Comparison of ENCODE assay signal across 23 cellular contexts in the genomic region with DNA sequence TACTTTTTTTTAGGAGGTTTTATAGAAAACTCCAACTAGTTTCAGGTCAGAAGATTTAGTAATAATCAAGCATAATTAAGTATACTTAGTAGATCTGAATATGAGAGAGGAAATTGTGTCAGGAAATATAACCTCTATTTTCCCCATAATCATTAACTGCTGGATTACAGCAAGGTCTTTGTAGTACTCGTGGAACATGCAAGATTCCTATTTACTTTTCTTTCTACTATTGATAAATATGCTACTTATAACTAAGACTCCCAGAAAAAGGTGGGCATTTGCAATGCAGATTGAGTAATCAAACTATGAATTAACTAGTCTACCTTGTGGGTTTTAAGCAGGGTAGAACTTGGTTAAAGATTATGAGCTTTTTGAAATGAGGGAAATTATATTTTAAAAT.
A peak's percentile ranks its signal among the peaks of the same experiment; 100 is the strongest.
DNase-seq lines count a peak whose midpoint lies in the region; ATAC-seq, FAIRE-seq and TF ChIP-seq lines count a peak whose summit lies in the region.
"Had no signal": no experiment of that assay in that cellular context is flagged by ENCODE, and none has a peak within 500 bp of the region (broad histone marks: within the 10 kb centered on the region; RNA-seq: fewer than 3 reads in every experiment).

No MANE protein-coding gene starts in this region.

- ATAC-seq in HepG2 (no peak), right lobe of liver (peak in 3 of 4 donors; percentile 52 to 73 (median 53))
- ATAC-seq: A549, GM23338, HCT116 had no signal

- FAIRE-seq in HepG2 (lab: Jason Lieb, UNC), result no peak
- FAIRE-seq: A549, GM12891, GM18507 had no signal

- H4K20me1 ChIP-seq in HepG2 (ENCODE audit: insufficient read depth, low read length), result no peaks in the 10 kb centered on the region
- H4K20me1 ChIP-seq in smooth muscle cell (ENCODE audit: low read depth), result no peaks in the 10 kb centered on the region
- H4K20me1 ChIP-seq: BLaER1 treated with 17β-estradiol and CSF1 and Interleukin-3, amounts not matched to agents 10 nM and 100 nM had no signal

- no peak overlapping the region for H3K27ac Mint-ChIP-seq in glutamatergic neuron (ENCODE audit: unreplicated experiment)
- H3K27ac Mint-ChIP-seq: CD14-positive monocyte; CD4-positive, alpha-beta T cell; CD8-positive, alpha-beta memory T cell; H9 had no signal

- intact Hi-C loops in HepG2 (cut with micrococcal nuclease; ENCODE audit: unreplicated experiment) (no loop called here), right lobe of liver (cut with DNase I) (no loop called here)

- H3K4me3 Mint-ChIP-seq in glutamatergic neuron (ENCODE audit: unreplicated experiment), result no peak overlapping the region
- H3K4me3 Mint-ChIP-seq: CD14-positive monocyte; CD4-positive, alpha-beta T cell; CD8-positive, alpha-beta memory T cell; GM23338; H9 had no signal

- H3K27me3 Mint-ChIP-seq in glutamatergic neuron (ENCODE audit: unreplicated experiment), result no peaks in the 10 kb centered on the region
- H3K27me3 Mint-ChIP-seq: CD4-positive, alpha-beta T cell; CD8-positive, alpha-beta memory T cell had no signal

- 18% methylated on average over 1 of the region's 1 CpG for WGBS in liver
- WGBS in HepG2 (ENCODE audit: low lambda C conversion rate), result 2% methylated on average over 1 of the region's 1 CpG
- WGBS in right lobe of liver (ENCODE audit: insufficient coverage, low coverage, low lambda C conversion rate, missing lambda C conversion rate), result 29% methylated on average over 1 of the region's 1 CpG
- WGBS in smooth muscle cell (ENCODE audit: low lambda C conversion rate), result 81% methylated on average over 1 of the region's 1 CpG

- no peaks in the 10 kb centered on the region for H3K9me3 ChIP-seq in liver (ENCODE audit: control insufficient read depth in 4 of 4, low read length in 3 of 4)
- H3K9me3 ChIP-seq in HepG2 (ENCODE audit: low read length), result no peaks in the 10 kb centered on the region
- no peaks in the 10 kb centered on the region for H3K9me3 ChIP-seq in right lobe of liver
- no peaks in the 10 kb centered on the region for H3K9me3 ChIP-seq in smooth muscle cell (replicated peaks; ENCODE audit: low read depth)
- H3K9me3 ChIP-seq: A549; BE2C; BLaER1 treated with 17β-estradiol and CSF1 and Interleukin-3, amounts not matched to agents 10 nM and 100 nM had no signal

- TF ChIP-seq POLR2A in HepG2 (IDR thresholded peaks at IDR 0.05; ENCODE audit: insufficient read depth in 1 of 2, low read depth in 2 of 2, low read length in 2 of 2) (no peak), right lobe of liver (IDR thresholded peaks at IDR 0.05) (no peak)

- H3K79me2 ChIP-seq in HepG2 (ENCODE audit: insufficient read depth, low read length) (no peaks in the 10 kb centered on the region), smooth muscle cell (ENCODE audit: low read depth) (no peaks in the 10 kb centered on the region)

- H3K4me1 ChIP-seq in liver (ENCODE audit: control insufficient read depth in 4 of 4, insufficient read depth in 4 of 4, low read length in 3 of 4) (peaks cover 0 to 5% (median 0%) of the 10 kb centered on the region in 4 donors), HepG2 (ENCODE audit: insufficient read depth, low read length) (no peaks in the 10 kb centered on the region), right lobe of liver (no peaks in the 10 kb centered on the region), smooth muscle cell (ENCODE audit: low read depth) (no peaks in the 10 kb centered on the region)
- H3K4me1 ChIP-seq: A549, BE2C had no signal

- no peak for TF ChIP-seq EP300 in HepG2 (IDR thresholded peaks at IDR 0.05; ENCODE audit: low read depth in 2 of 2, low read length in 2 of 2)
- no peak for TF ChIP-seq EP300 in HepG2 (CRISPR knock-in tag; IDR thresholded peaks at IDR 0.05; ENCODE audit: borderline replicate concordance)

- TF ChIP-seq CTCF in liver (IDR thresholded peaks at IDR 0.05; ENCODE audit: low read depth, low read length, missing input control) (no peak), HepG2 (CRISPR knock-in tag; IDR thresholded peaks at IDR 0.05) (no peak), right lobe of liver (IDR thresholded peaks at IDR 0.05) (no peak), smooth muscle cell (IDR thresholded peaks at IDR 0.05; ENCODE audit: borderline replicate concordance, insufficient read depth, poor library complexity, severe bottlenecking) (no peak), glutamatergic neuron (IDR thresholded peaks at IDR 0.05; ENCODE audit: partially characterized antibody, unreplicated experiment) (no peak)

- in situ Hi-C loops in HepG2 (cut with HindIII; ENCODE audit: extremely low pct_ligation_motif_present, low pct_unique_long_range_greater_than_20kb), result no loop called here

- DNase-seq in HepG2 (ENCODE audit: low spot score) (no peak), right lobe of liver (no peak), smooth muscle cell (lab: John Stamatoyannopoulos, UW; ENCODE audit: unreplicated experiment) (no peak), medulla oblongata (ENCODE audit: extremely low spot score) (no peak), glutamatergic neuron (no peak)
- DNase-seq: ACHN; AML-193; BE2C; CD4-positive, alpha-beta T cell; CD8-positive, alpha-beta memory T cell; DMS53; DMS79 treated with DMSO at 0.1 percent for 48 hours; GF-D8; H9 had no signal

- POLR2A ChIA-PET in HepG2 (lab: Yijun Ruan, JAX), result no interaction called here

- H2AFZ ChIP-seq in HepG2 (ENCODE audit: low read length), result no peak overlapping the region
- peak overlapping the region; percentile 15 for H2AFZ ChIP-seq in smooth muscle cell (ENCODE audit: low read depth)
- H2AFZ ChIP-seq: GM23338 had no signal

- H3K4me2 ChIP-seq in HepG2 (ENCODE audit: low read depth, low read length) (no peak overlapping the region), smooth muscle cell (no peak overlapping the region)
- H3K4me2 ChIP-seq: A549; BLaER1 treated with 17β-estradiol and CSF1 and Interleukin-3, amounts not matched to agents 10 nM and 100 nM; GM23338 had no signal

- BruUV-seq in HepG2 (replicated peaks; lab: Mats Ljungman, UMichigan), result no TSS peak

- H3K36me3 Mint-ChIP-seq in glutamatergic neuron (ENCODE audit: unreplicated experiment), result no peaks in the 10 kb centered on the region
- H3K36me3 Mint-ChIP-seq: CD14-positive monocyte; CD8-positive, alpha-beta memory T cell had no signal

- no peaks in the 10 kb centered on the region for H3K36me3 ChIP-seq in liver (ENCODE audit: control insufficient read depth in 4 of 4, insufficient read depth in 3 of 4, low read depth in 1 of 4, low read length in 3 of 4)
- H3K36me3 ChIP-seq in HepG2 (replicated peaks in 1 of 2; ENCODE audit: control insufficient read depth in 1 of 2, insufficient read depth in 2 of 2, low read length in 2 of 2), result no peaks in the 10 kb centered on the region
- no peaks in the 10 kb centered on the region for H3K36me3 ChIP-seq in right lobe of liver
- H3K36me3 ChIP-seq in smooth muscle cell (ENCODE audit: low read depth), result no peaks in the 10 kb centered on the region
- H3K36me3 ChIP-seq: BE2C; BLaER1 treated with 17β-estradiol and CSF1 and Interleukin-3, amounts not matched to agents 10 nM and 100 nM had no signal

- no peaks in the 10 kb centered on the region for H3F3A ChIP-seq in smooth muscle cell (ENCODE audit: low read depth)

- H3K27ac ChIP-seq in liver (ENCODE audit: low read depth in 1 of 2, low read length in 2 of 2) (no peak overlapping the region), HepG2 (ENCODE audit: extremely low read length, insufficient read depth, low read length) (no peak overlapping the region), right lobe of liver (no peak overlapping the region), smooth muscle cell (ENCODE audit: low read depth) (no peak overlapping the region)
- H3K27ac ChIP-seq: 22Rv1; A549; BLaER1 treated with 17β-estradiol and CSF1 and Interleukin-3, amounts not matched to agents 10 nM and 100 nM had no signal

- H3K9me3 Mint-ChIP-seq in glutamatergic neuron (ENCODE audit: unreplicated experiment), result peaks cover 2% of the 10 kb centered on the region
- H3K9me3 Mint-ChIP-seq: CD14-positive monocyte, GM23338, H9 had no signal

- peaks cover 31% of the 10 kb centered on the region for H3K4me1 Mint-ChIP-seq in glutamatergic neuron (ENCODE audit: low read depth, unreplicated experiment)
- H3K4me1 Mint-ChIP-seq: CD8-positive, alpha-beta memory T cell had no signal

- H3K27me3 ChIP-seq in liver (ENCODE audit: control insufficient read depth in 4 of 4, insufficient read depth in 4 of 4, low read length in 3 of 4), result no peaks in the 10 kb centered on the region
- H3K27me3 ChIP-seq in HepG2 (ENCODE audit: control insufficient read depth in 1 of 2, insufficient read depth in 2 of 2, low read length in 2 of 2), result no peaks in the 10 kb centered on the region
- no peaks in the 10 kb centered on the region for H3K27me3 ChIP-seq in right lobe of liver
- H3K27me3 ChIP-seq in smooth muscle cell (ENCODE audit: low read depth), result no peaks in the 10 kb centered on the region
- H3K27me3 ChIP-seq: BE2C; BLaER1 treated with 17β-estradiol and CSF1 and Interleukin-3, amounts not matched to agents 10 nM and 100 nM had no signal

- H3K9ac ChIP-seq in liver (ENCODE audit: low read depth in 1 of 2, low read length in 2 of 2), result no peak overlapping the region
- H3K9ac ChIP-seq in HepG2 (ENCODE audit: insufficient read depth, low read depth, low read length), result no peak overlapping the region
- H3K9ac ChIP-seq in smooth muscle cell (ENCODE audit: low read depth), result no peak overlapping the region
- H3K9ac ChIP-seq: BLaER1 treated with 17β-estradiol and CSF1 and Interleukin-3, amounts not matched to agents 10 nM and 100 nM had no signal

- H3K4me3 ChIP-seq in liver (ENCODE audit: low read depth in 1 of 3, low read length in 3 of 3) (no peak overlapping the region), HepG2 (replicated peaks in 1 of 3; ENCODE audit: insufficient read depth in 1 of 3, low read depth in 2 of 3, low read length in 3 of 3) (no peak overlapping the region), right lobe of liver (no peak overlapping the region), smooth muscle cell (no peak overlapping the region)
- H3K4me3 ChIP-seq: A549; BLaER1 treated with 17β-estradiol and CSF1 and Interleukin-3, amounts not matched to agents 10 nM and 100 nM; GM23338 had no signal

- no peak for TF ChIP-seq RAD21 in liver (IDR thresholded peaks at IDR 0.05)
- TF ChIP-seq RAD21 in HepG2 (CRISPR knock-in tag; IDR thresholded peaks at IDR 0.05), result no peak

- CTCF ChIA-PET in HepG2 (lab: Yijun Ruan, JAX; ENCODE audit: low intra/inter-chr PET ratio, low total read pairs), result no interaction called here

TF ChIP-seq in liver, 16 proteins besides CTCF, POLR2A, EP300 and RAD21 (continues in another document):
- no peak for TF ChIP-seq NR2F2 (IDR thresholded peaks at IDR 0.05)
- peak; percentile 25 for TF ChIP-seq FOXA1 (IDR thresholded peaks at IDR 0.05)
- TF ChIP-seq HNF4A (conservative IDR thresholded peaks at IDR 0.05), result no peak
- no peak for TF ChIP-seq YY1 (IDR thresholded peaks at IDR 0.05)

TF ChIP-seq in HepG2, 621 proteins besides CTCF, POLR2A, EP300 and RAD21 (continues in another document):
- TF ChIP-seq TAF15 (IDR thresholded peaks at IDR 0.05; ENCODE audit: low read depth, low read length, poor library complexity, severe bottlenecking), result no peak
- no peak for TF ChIP-seq TCF7L2 (IDR thresholded peaks at IDR 0.05; ENCODE audit: low read depth, low read length)
- no peak for TF ChIP-seq TOPORS (CRISPR knock-in tag; IDR thresholded peaks at IDR 0.05)
- TF ChIP-seq GLI4 (CRISPR knock-in tag; IDR thresholded peaks at IDR 0.05; ENCODE audit: borderline replicate concordance), result no peak
